Comparison of ENCODE assay signal across 9 cellular contexts in genomic region chr1:21764615-21765423, GRCh38. TPM values are rescaled to one million over a fixed set of nuclear protein-coding genes. Genes with fewer than 3 reads are reported as not detected.
A peak's percentile ranks its signal among the peaks of the same experiment; 100 is the strongest.
DNase-seq lines count a peak whose midpoint lies in the region; ATAC-seq and TF ChIP-seq lines count a peak whose summit lies in the region.
"Had no signal": no experiment of that assay in that cellular context is flagged by ENCODE, and none has a peak within 500 bp of the region (broad histone marks: within the 10 kb centered on the region; RNA-seq: fewer than 3 reads in every experiment).

No MANE protein-coding gene starts in this region.

- H3K36me3 Mint-ChIP-seq in activated T-helper 1 cell treated with anti-CD3 and anti-CD28 coated beads, Interleukin-12 subunit alpha, Interleukin-12 subunit beta, Interleukin-2, Interleukin-4 antibody, amounts not matched to agents 30 ng/mL and 10 ng/mL and 1 ng/mL, durations not matched to agents 14 hours and 24 hours and 36 hours (ENCODE audit: low read depth) = peaks cover 8% of the 10 kb centered on the region

- no peaks in the 10 kb centered on the region for H3K9me3 ChIP-seq in BLaER1
- H3K9me3 ChIP-seq in upper lobe of right lung = no peaks in the 10 kb centered on the region

- no peak overlapping the region for H3K4me3 Mint-ChIP-seq in activated T-helper 1 cell treated with anti-CD3 and anti-CD28 coated beads, Interleukin-12 subunit alpha, Interleukin-12 subunit beta, Interleukin-2, Interleukin-4 antibody, amounts not matched to agents 30 ng/mL and 10 ng/mL and 1 ng/mL, durations not matched to agents 14 hours and 24 hours and 36 hours

- intact Hi-C loops in activated T-helper 1 cell treated with anti-CD3 and anti-CD28 coated beads, Interleukin-12 subunit alpha, Interleukin-12 subunit beta, Interleukin-2, Interleukin-4 antibody, amounts not matched to agents 30 ng/mL and 10 ng/mL and 1 ng/mL, durations not matched to agents 14 hours and 24 hours and 36 hours (cut with micrococcal nuclease) = no loop called here
- intact Hi-C loops in upper lobe of right lung (cut with DNase I) = no loop called here

- no peak for TF ChIP-seq CTCF in upper lobe of right lung (IDR thresholded peaks at IDR 0.05)

- H4K20me1 ChIP-seq in BLaER1 = peaks cover 89% of the 10 kb centered on the region

- no peaks in the 10 kb centered on the region for H3K27me3 ChIP-seq in BLaER1
- no peaks in the 10 kb centered on the region for H3K27me3 ChIP-seq in upper lobe of right lung

- H3K9ac ChIP-seq in BLaER1 = 0 out of 2 replicates have a peak overlapping the region, but pooled peaks have one; percentile 50

- H3K27ac ChIP-seq in BLaER1 (peak overlapping the region; percentile 68), upper lobe of right lung (peak overlapping the region; percentile 1)

- no peaks in the 10 kb centered on the region for H3K9me3 Mint-ChIP-seq in activated T-helper 1 cell treated with anti-CD3 and anti-CD28 coated beads, Interleukin-12 subunit alpha, Interleukin-12 subunit beta, Interleukin-2, Interleukin-4 antibody, amounts not matched to agents 30 ng/mL and 10 ng/mL and 1 ng/mL, durations not matched to agents 14 hours and 24 hours and 36 hours

- H3K36me3 ChIP-seq in BLaER1 (peaks cover 15% of the 10 kb centered on the region), upper lobe of right lung (no peaks in the 10 kb centered on the region)

- H3K4me3 ChIP-seq in BLaER1 (peak overlapping the region; percentile 38; the same call in 1 of the 2 replicates), upper lobe of right lung (no peak overlapping the region)

- no peaks in the 10 kb centered on the region for H3K27me3 Mint-ChIP-seq in activated T-helper 1 cell treated with anti-CD3 and anti-CD28 coated beads, Interleukin-12 subunit alpha, Interleukin-12 subunit beta, Interleukin-2, Interleukin-4 antibody, amounts not matched to agents 30 ng/mL and 10 ng/mL and 1 ng/mL, durations not matched to agents 14 hours and 24 hours and 36 hours (ENCODE audit: insufficient read depth)

- peak overlapping the region; percentile 85 for H3K4me2 ChIP-seq in BLaER1

- peak overlapping the region; percentile 40 for H3K27ac Mint-ChIP-seq in activated T-helper 1 cell treated with anti-CD3 and anti-CD28 coated beads, Interleukin-12 subunit alpha, Interleukin-12 subunit beta, Interleukin-2, Interleukin-4 antibody, amounts not matched to agents 30 ng/mL and 10 ng/mL and 1 ng/mL, durations not matched to agents 14 hours and 24 hours and 36 hours

- H3K4me1 Mint-ChIP-seq in activated T-helper 1 cell treated with anti-CD3 and anti-CD28 coated beads, Interleukin-12 subunit alpha, Interleukin-12 subunit beta, Interleukin-2, Interleukin-4 antibody, amounts not matched to agents 30 ng/mL and 10 ng/mL and 1 ng/mL, durations not matched to agents 14 hours and 24 hours and 36 hours (ENCODE audit: low read depth) = peaks cover 46% of the 10 kb centered on the region

- peak; percentile 95 for DNase-seq in HS-5 (ENCODE audit: low read depth)
- DNase-seq in activated T-helper 1 cell treated with anti-CD3 and anti-CD28 coated beads, Interleukin-12 subunit alpha, Interleukin-12 subunit beta, Interleukin-2, Interleukin-4 antibody, amounts not matched to agents 30 ng/mL and 10 ng/mL and 1 ng/mL, durations not matched to agents 14 hours and 24 hours and 36 hours (ENCODE audit: low spot score) = no peak
- peak; percentile 40 for DNase-seq in iPS-NIHi7 (ENCODE audit: extremely low spot score)
- no peak for DNase-seq in upper lobe of right lung
- no peak for DNase-seq in stimulated activated CD4-positive, alpha-beta T cell treated with anti-CD3 and anti-CD28 coated beads, Interleukin-2, amount 100 ng/mL, for 24 hours

- peaks cover 72% of the 10 kb centered on the region for H3K4me1 ChIP-seq in BLaER1
- peaks cover 38% of the 10 kb centered on the region for H3K4me1 ChIP-seq in upper lobe of right lung

- ATAC-seq in upper lobe of right lung (peak; percentile 61), GM18511 (IDR thresholded peaks at IDR 0.05; ENCODE audit: unreplicated experiment) (no peak), GM21515 (IDR thresholded peaks at IDR 0.05; ENCODE audit: unreplicated experiment) (no peak)

RNA-seq across cellular contexts. Expression of gene USP48, which starts 18.1 kb away (rescaled TPM):
- total RNA-seq in activated T-helper 1 cell treated with anti-CD3 and anti-CD28 coated beads, Interleukin-12 subunit alpha, Interleukin-12 subunit beta, Interleukin-2, Interleukin-4 antibody, amounts not matched to agents 30 ng/mL and 10 ng/mL and 1 ng/mL, durations not matched to agents 14 hours and 24 hours and 36 hours = 88.7 and 97.1 TPM in 2 replicates
- 56.4 TPM for total RNA-seq in upper lobe of right lung

RNA-seq across cellular contexts. Expression of gene LDLRAD2, which starts 47.2 kb away (rescaled TPM):
- total RNA-seq in activated T-helper 1 cell treated with anti-CD3 and anti-CD28 coated beads, Interleukin-12 subunit alpha, Interleukin-12 subunit beta, Interleukin-2, Interleukin-4 antibody, amounts not matched to agents 30 ng/mL and 10 ng/mL and 1 ng/mL, durations not matched to agents 14 hours and 24 hours and 36 hours = not detected in 2 replicates
- total RNA-seq in upper lobe of right lung = 0.38 TPM
- total RNA-seq: frontal cortex had no signal

Comparison
In these comparisons a context has a peak if more than half of its experiments do, and no peak if none do; other contexts are left out.
1. DNase-seq: peak in HS-5 (single experiment) and iPS-NIHi7 (single experiment); none in activated T-helper 1 cell treated with anti-CD3 and anti-CD28 coated beads, Interleukin-12 subunit alpha, Interleukin-12 subunit beta, Interleukin-2, Interleukin-4 antibody, amounts not matched to agents 30 ng/mL and 10 ng/mL and 1 ng/mL, durations not matched to agents 14 hours and 24 hours and 36 hours (single experiment), upper lobe of right lung (single experiment) and stimulated activated CD4-positive, alpha-beta T cell treated with anti-CD3 and anti-CD28 coated beads, Interleukin-2, amount 100 ng/mL, for 24 hours (0 of 2).